1 cellular context compared by ENCODE assay signal in the genomic region with DNA sequence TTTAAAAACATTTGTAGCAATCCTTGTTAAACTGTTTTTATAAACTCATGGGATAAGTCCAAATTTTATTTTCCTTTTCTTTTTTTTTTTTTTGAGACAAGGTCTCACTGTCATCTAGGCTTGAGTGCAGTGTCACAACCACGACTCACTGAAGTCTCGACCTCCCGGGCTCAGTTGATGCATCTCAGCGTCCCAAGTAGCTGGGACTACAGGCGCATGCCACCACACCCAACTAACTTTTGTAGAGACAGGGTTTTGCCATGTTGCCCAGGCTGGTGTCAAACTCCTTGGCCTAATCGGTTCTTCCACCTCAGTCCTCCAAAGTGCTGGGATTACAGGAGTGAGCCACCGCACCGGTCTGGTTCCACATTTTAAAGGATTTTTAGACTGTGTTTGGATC.
TF ChIP-seq lines count a peak whose summit lies in the region.

No MANE protein-coding gene starts in this region.

TF ChIP-seq in GM23338, 12 proteins besides CTCF, POLR2A, EP300 and RAD21 (continued from another document):
- TF ChIP-seq ZNF462 (CRISPR knock-in tag; IDR thresholded peaks at IDR 0.05): no peak
- TF ChIP-seq, protein P1, sequence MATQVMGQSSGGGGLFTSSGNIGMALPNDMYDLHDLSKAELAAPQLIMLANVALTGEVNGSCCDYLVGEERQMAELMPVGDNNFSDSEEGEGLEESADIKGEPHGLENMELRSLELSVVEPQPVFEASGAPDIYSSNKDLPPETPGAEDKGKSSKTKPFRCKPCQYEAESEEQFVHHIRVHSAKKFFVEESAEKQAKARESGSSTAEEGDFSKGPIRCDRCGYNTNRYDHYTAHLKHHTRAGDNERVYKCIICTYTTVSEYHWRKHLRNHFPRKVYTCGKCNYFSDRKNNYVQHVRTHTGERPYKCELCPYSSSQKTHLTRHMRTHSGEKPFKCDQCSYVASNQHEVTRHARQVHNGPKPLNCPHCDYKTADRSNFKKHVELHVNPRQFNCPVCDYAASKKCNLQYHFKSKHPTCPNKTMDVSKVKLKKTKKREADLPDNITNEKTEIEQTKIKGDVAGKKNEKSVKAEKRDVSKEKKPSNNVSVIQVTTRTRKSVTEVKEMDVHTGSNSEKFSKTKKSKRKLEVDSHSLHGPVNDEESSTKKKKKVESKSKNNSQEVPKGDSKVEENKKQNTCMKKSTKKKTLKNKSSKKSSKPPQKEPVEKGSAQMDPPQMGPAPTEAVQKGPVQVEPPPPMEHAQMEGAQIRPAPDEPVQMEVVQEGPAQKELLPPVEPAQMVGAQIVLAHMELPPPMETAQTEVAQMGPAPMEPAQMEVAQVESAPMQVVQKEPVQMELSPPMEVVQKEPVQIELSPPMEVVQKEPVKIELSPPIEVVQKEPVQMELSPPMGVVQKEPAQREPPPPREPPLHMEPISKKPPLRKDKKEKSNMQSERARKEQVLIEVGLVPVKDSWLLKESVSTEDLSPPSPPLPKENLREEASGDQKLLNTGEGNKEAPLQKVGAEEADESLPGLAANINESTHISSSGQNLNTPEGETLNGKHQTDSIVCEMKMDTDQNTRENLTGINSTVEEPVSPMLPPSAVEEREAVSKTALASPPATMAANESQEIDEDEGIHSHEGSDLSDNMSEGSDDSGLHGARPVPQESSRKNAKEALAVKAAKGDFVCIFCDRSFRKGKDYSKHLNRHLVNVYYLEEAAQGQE (IDR thresholded peaks at IDR 0.05; ENCODE audit: unreplicated experiment): no peak
- no peak for TF ChIP-seq POLR2AphosphoS5 (IDR thresholded peaks at IDR 0.05; ENCODE audit: low read depth)
